Comparison of ENCODE assay signal across 10 cellular contexts in genomic region chr1:8603220-8603616, GRCh38.
DNase-seq lines count a peak whose midpoint lies in the region; ATAC-seq and TF ChIP-seq lines count a peak whose summit lies in the region.
"Had no signal": no experiment of that assay in that cellular context is flagged by ENCODE, and none has a peak within 500 bp of the region (broad histone marks: within the 10 kb centered on the region; RNA-seq: fewer than 3 reads in every experiment).

No MANE protein-coding gene starts in this region.

- POLR2A ChIA-PET in CD8-positive, alpha-beta T cell (lab: Charles Lee): no interaction called here

- H3K27me3 Mint-ChIP-seq in CD8-positive, alpha-beta T cell (ENCODE audit: low read depth): no peaks in the 10 kb centered on the region

- ATAC-seq in CD8-positive, alpha-beta T cell: no peak
- ATAC-seq in GM18520 (IDR thresholded peaks at IDR 0.05; ENCODE audit: unreplicated experiment) (no peak), HG03439 (IDR thresholded peaks at IDR 0.05; ENCODE audit: unreplicated experiment) (no peak)

- H3K4me3 ChIP-seq in CD8-positive, alpha-beta T cell (ENCODE audit: low read depth, low read length): no peak overlapping the region
- H3K4me3 ChIP-seq in LNCaP clone FGC (ENCODE audit: low read depth, low read length) (no peak overlapping the region), BE2C (ENCODE audit: low read depth, low read length) (no peak overlapping the region), MG63 (no peak overlapping the region)

- H3K27me3 ChIP-seq in CD8-positive, alpha-beta T cell (ENCODE audit: insufficient read depth, low read length): no peaks in the 10 kb centered on the region
- H3K27me3 ChIP-seq in BE2C: no peaks in the 10 kb centered on the region
- H3K27me3 ChIP-seq in MG63: no peaks in the 10 kb centered on the region

- no peak for TF ChIP-seq CTCF in CD8-positive, alpha-beta T cell (IDR thresholded peaks at IDR 0.05)
- TF ChIP-seq CTCF in LNCaP clone FGC (IDR thresholded peaks at IDR 0.05; ENCODE audit: control insufficient read depth, extremely low read depth, insufficient read depth) (no peak), VCaP (conservative IDR thresholded peaks at IDR 0.05) (no peak), BE2C (IDR thresholded peaks at IDR 0.05; ENCODE audit: low read depth, low read length) (no peak)

- no peaks in the 10 kb centered on the region for H3K36me3 ChIP-seq in CD8-positive, alpha-beta T cell (ENCODE audit: insufficient read depth, low read length)
- H3K36me3 ChIP-seq in BE2C: no peaks in the 10 kb centered on the region
- H3K36me3 ChIP-seq in MG63: no peaks in the 10 kb centered on the region

- H3K9me3 Mint-ChIP-seq in CD8-positive, alpha-beta T cell: no peaks in the 10 kb centered on the region

- peaks cover 35% of the 10 kb centered on the region for H3K4me1 Mint-ChIP-seq in CD8-positive, alpha-beta T cell (ENCODE audit: low read depth)

- H3K4me1 ChIP-seq in CD8-positive, alpha-beta T cell (ENCODE audit: insufficient read depth, low read length): peaks cover 25% of the 10 kb centered on the region
- H3K4me1 ChIP-seq in BE2C: peaks cover 9% of the 10 kb centered on the region; the same call in 1 of the 2 replicates

- no peaks in the 10 kb centered on the region for H3K36me3 Mint-ChIP-seq in CD8-positive, alpha-beta T cell

- peak overlapping the region; percentile 64 for H3K27ac Mint-ChIP-seq in CD8-positive, alpha-beta T cell

- H3K27ac ChIP-seq in CD8-positive, alpha-beta T cell (ENCODE audit: low read depth, low read length): no peak overlapping the region
- peak overlapping the region; percentile 52 for H3K27ac ChIP-seq in VCaP

- intact Hi-C loops in CD8-positive, alpha-beta T cell (cut with DNase I, micrococcal nuclease): no loop called here

- H3K9me3 ChIP-seq in CD8-positive, alpha-beta T cell (ENCODE audit: low read length): no peaks in the 10 kb centered on the region
- H3K9me3 ChIP-seq in BE2C (no peaks in the 10 kb centered on the region), MG63 (no peaks in the 10 kb centered on the region)

- DNase-seq in CD8-positive, alpha-beta T cell: no peak
- DNase-seq in LNCaP clone FGC (ENCODE audit: low read depth) (peak; percentile 73), iris pigment epithelial cell (ENCODE audit: low read depth) (peak; percentile 53), BE2C (no peak), MG63 (no peak)
- DNase-seq: HCEC 1CT, NCI-H1694 treated with DMSO at 0.1 percent for 48 hours had no signal

- H3K4me3 Mint-ChIP-seq in CD8-positive, alpha-beta T cell: peak overlapping the region; percentile 37

- CTCF ChIA-PET in CD8-positive, alpha-beta T cell (lab: Charles Lee): interaction anchor here (0.7 to 2.2 kb wide), 4 partner anchors 42 to 310 kb away, joined by 3 to 8 read pairs (median 4); no protein-coding TSS in a partner anchor

Comparison
In these comparisons a context has a peak if more than half of its experiments do, and no peak if none do; other contexts are left out.
1. DNase-seq: peak in LNCaP clone FGC (single experiment) and iris pigment epithelial cell (single experiment); none in CD8-positive, alpha-beta T cell (0 of 7), BE2C (single experiment) and MG63 (single experiment).